Comparison of ENCODE assay signal across 20 cellular contexts in the genomic region with DNA sequence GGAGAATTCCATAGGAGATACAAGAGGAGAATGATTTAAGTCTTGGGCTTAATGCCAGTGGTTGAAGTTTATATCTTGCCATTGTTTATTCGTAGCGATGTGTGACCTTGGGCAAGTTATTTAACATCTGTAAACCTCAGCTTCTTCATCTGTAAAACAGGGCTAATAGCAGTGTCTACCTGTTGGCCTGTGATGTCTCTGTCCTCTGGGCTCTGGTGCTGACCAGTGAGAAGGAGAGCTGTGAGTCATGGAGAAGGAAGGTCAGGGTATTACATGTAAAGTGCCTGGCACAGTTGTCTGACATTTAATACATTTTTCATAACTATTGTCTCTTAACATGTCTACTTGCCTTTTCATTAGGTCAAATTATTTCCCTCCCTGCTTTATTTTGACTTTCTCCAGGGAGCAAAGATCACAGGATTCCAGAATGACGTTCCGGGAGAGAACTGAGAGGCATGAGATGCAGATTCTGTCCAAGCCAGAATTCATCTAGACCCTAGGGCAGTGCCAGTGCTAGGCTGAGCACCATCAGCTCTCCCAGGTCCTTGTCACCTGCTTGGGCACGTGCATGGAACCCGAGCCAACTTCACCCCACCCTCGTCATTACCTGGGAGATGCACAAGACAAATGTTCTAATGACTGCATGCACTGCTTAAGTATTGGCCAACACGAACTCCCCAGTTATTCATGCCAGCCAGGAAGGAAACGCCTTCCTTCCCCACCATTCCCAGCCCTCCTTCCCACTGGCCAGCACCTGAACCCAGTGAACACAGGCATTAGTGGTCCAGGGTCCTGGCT.
DNase-seq lines count a peak whose midpoint lies in the region; ATAC-seq and TF ChIP-seq lines count a peak whose summit lies in the region.
"Had no signal": no experiment of that assay in that cellular context is flagged by ENCODE, and none has a peak within 500 bp of the region (broad histone marks: within the 10 kb centered on the region; RNA-seq: fewer than 3 reads in every experiment).

No MANE protein-coding gene starts in this region.

- DNase-seq in ACHN (peak; percentile 27), HT1080 (ENCODE audit: low read depth) (peak; percentile 27), SW480 (ENCODE audit: low spot score) (peak; percentile 21), foreskin keratinocyte (peak in 1 of 2 donors; percentile 41), HFFc6 (no peak)
- no peak for DNase-seq in activated CD4-positive, alpha-beta T cell treated with anti-CD3 and anti-CD28 coated beads, Interleukin-2, amount 50 U/mL, for 1 hour
- DNase-seq: Kasumi-1, left colon, NCI-H146, NCI-H526, pancreas, T-helper 1 cell had no signal

- no peak for TF ChIP-seq CTCF in foreskin keratinocyte (conservative IDR thresholded peaks at IDR 0.05)
- no peak for TF ChIP-seq CTCF in HFFc6 (IDR thresholded peaks at IDR 0.05)

- H3K4me1 Mint-ChIP-seq in HFFc6 (ENCODE audit: low read depth), result peaks cover 31% of the 10 kb centered on the region
- H3K4me1 Mint-ChIP-seq: stimulated activated memory B cell treated with anti-CD40 and anti-IgM and Interleukin-4, amounts not matched to agents 10 μg/mL and 1 μg/mL and 100 μg/mL, for 72 hours had no signal

- H3K4me1 ChIP-seq in foreskin keratinocyte, result peaks cover 10% of the 10 kb centered on the region
- H3K4me1 ChIP-seq: pancreas had no signal

- no peaks in the 10 kb centered on the region for H3K9me3 Mint-ChIP-seq in HFFc6
- H3K9me3 Mint-ChIP-seq: stimulated activated memory B cell treated with anti-CD40 and anti-IgM and Interleukin-4, amounts not matched to agents 10 μg/mL and 1 μg/mL and 100 μg/mL, for 72 hours; type B pancreatic cell had no signal

- no peak overlapping the region for H3K4me3 Mint-ChIP-seq in HFFc6
- H3K4me3 Mint-ChIP-seq: brain; stimulated activated memory B cell treated with anti-CD40 and anti-IgM and Interleukin-4, amounts not matched to agents 10 μg/mL and 1 μg/mL and 100 μg/mL, for 72 hours; type B pancreatic cell had no signal

- no peaks in the 10 kb centered on the region for H3K36me3 Mint-ChIP-seq in HFFc6 (ENCODE audit: low read depth)
- H3K36me3 Mint-ChIP-seq: brain; stimulated activated memory B cell treated with anti-CD40 and anti-IgM and Interleukin-4, amounts not matched to agents 10 μg/mL and 1 μg/mL and 100 μg/mL, for 72 hours; type B pancreatic cell had no signal

- in situ Hi-C loops in ACHN (cut with HindIII; ENCODE audit: low pct_ligation_motif_present, low pct_unique_long_range_greater_than_20kb, low sequenced_read_pairs), result no loop called here

- H3K27ac Mint-ChIP-seq in HFFc6, result no peak overlapping the region
- H3K27ac Mint-ChIP-seq: stimulated activated memory B cell treated with anti-CD40 and anti-IgM and Interleukin-4, amounts not matched to agents 10 μg/mL and 1 μg/mL and 100 μg/mL, for 72 hours; type B pancreatic cell had no signal

- H3K27ac ChIP-seq in foreskin keratinocyte, result no peak overlapping the region
- H3K27ac ChIP-seq: hepatocyte, HL-60, pancreas, skin epidermis had no signal

- peak; percentile 64 for ATAC-seq in foreskin keratinocyte
- ATAC-seq in HG02642 (IDR thresholded peaks at IDR 0.05; ENCODE audit: poor library complexity, unreplicated experiment), result no peak
- no peak for ATAC-seq in GM21381 (IDR thresholded peaks at IDR 0.05; ENCODE audit: unreplicated experiment)
- ATAC-seq: left colon; pancreas; stimulated activated memory B cell treated with anti-CD40 and anti-IgM and Interleukin-4, amounts not matched to agents 10 μg/mL and 1 μg/mL and 100 μg/mL, for 72 hours had no signal

- H3K27me3 Mint-ChIP-seq in HFFc6 (ENCODE audit: insufficient read depth), result no peaks in the 10 kb centered on the region
- H3K27me3 Mint-ChIP-seq: type B pancreatic cell had no signal

- H3K27me3 ChIP-seq in foreskin keratinocyte, result no peaks in the 10 kb centered on the region
- H3K27me3 ChIP-seq: hepatocyte, pancreas had no signal

Comparison
In these comparisons a context has a peak if more than half of its experiments do, and no peak if none do; other contexts are left out.
1. DNase-seq: peak in ACHN (single experiment), HT1080 (single experiment) and SW480 (single experiment); none in HFFc6 (single experiment) and activated CD4-positive, alpha-beta T cell treated with anti-CD3 and anti-CD28 coated beads, Interleukin-2, amount 50 U/mL, for 1 hour (single experiment).